In genomic region chr19:49658139-49658517, GRCh38 we compare ENCODE assay signal across 1 cellular context.
A peak's percentile ranks its signal among the peaks of the same experiment; 100 is the strongest.
TF ChIP-seq lines count a peak whose summit lies in the region.

No MANE protein-coding gene starts in this region.

TF ChIP-seq in HepG2, 621 proteins besides CTCF, POLR2A, EP300 and RAD21:
- TF ChIP-seq RBFOX2 (IDR thresholded peaks at IDR 0.05; ENCODE audit: low read depth, low read length) (peak; percentile 28; the same call in 1 of the 2 replicates), SATB2 (CRISPR knock-in tag; IDR thresholded peaks at IDR 0.05) (no peak), SMARCE1 (IDR thresholded peaks at IDR 0.05; ENCODE audit: borderline replicate concordance) (no peak), NR2F2 (IDR thresholded peaks at IDR 0.05; ENCODE audit: borderline replicate concordance, low read depth) (no peak), PRDM15 (CRISPR knock-in tag; IDR thresholded peaks at IDR 0.05) (no peak)
